Comparison of ENCODE assay signal across 15 cellular contexts in the genomic region with DNA sequence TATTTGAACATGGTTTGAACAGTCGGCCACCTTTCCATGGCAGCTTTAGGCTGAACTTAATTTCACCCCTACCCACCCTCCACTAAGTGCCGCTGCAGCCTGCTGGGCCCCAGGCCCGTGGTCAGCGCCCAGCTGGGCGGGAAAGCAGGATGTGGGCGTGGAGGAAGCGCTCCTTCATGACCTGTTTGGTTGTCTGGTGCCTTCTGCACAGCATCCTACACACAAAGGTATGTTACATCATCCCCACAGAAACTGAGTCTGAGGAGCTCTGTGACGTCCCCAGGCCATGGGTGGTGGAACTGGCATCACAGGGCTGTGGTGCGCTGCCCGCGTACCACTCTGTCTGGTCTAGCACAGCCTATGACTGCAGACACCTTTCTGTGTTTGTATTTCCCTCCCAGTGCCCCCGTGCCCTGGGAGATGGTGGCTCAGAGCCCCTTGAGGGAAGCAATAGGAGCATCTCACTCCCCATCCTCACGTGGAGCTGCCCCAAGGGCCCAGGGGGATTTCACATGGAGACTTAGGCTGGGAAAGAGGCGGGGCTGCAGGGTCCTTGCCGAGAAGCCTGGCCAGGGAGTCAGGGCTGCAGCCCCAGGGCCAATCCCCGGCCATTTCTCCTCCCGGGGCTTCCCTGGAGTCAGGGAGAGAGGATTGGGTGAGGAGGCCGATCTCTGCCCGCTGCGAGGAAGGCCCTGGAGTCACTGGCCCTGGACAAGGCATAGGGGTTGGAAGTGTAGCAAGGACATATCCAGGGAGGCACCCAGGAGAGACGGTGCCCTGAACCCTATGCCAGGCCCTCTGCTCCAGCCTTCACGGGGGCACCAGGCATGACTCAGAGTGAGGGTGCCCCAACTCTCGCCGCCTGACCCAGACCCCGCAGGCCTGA. TPM values are rescaled to one million over a fixed set of nuclear protein-coding genes. Genes with fewer than 3 reads are reported as not detected.
A peak's percentile ranks its signal among the peaks of the same experiment; 100 is the strongest.
DNase-seq lines count a peak whose midpoint lies in the region.
"Had no signal": no experiment of that assay in that cellular context is flagged by ENCODE, and none has a peak within 500 bp of the region (broad histone marks: within the 10 kb centered on the region; RNA-seq: fewer than 3 reads in every experiment).

No MANE protein-coding gene starts in this region.

- no peaks in the 10 kb centered on the region for H3K27me3 ChIP-seq in HAP-1 (ENCODE audit: low read depth)
- H3K27me3 ChIP-seq in H7 (ENCODE audit: control insufficient read depth, insufficient read depth, low read length), result no peaks in the 10 kb centered on the region
- H3K27me3 ChIP-seq: heart right ventricle, transverse colon had no signal

- H3K4me3 ChIP-seq in HAP-1, result no peak overlapping the region
- no peak overlapping the region for H3K4me3 ChIP-seq in H7 (ENCODE audit: insufficient read depth, low read depth, low read length)
- H3K4me3 ChIP-seq: heart right ventricle, psoas muscle, transverse colon had no signal

- no peaks in the 10 kb centered on the region for H3K36me3 ChIP-seq in HAP-1 (replicated peaks)
- no peaks in the 10 kb centered on the region for H3K36me3 ChIP-seq in H7 (replicated peaks; ENCODE audit: control insufficient read depth, insufficient read depth, low read length)
- H3K36me3 ChIP-seq: transverse colon had no signal

- peak; percentile 54 for DNase-seq in activated CD8-positive, alpha-beta memory T cell treated with anti-CD3 and anti-CD28 coated beads, Interleukin-2, amount 50 U/mL, for 48 hours
- DNase-seq in activated CD8-positive, alpha-beta memory T cell treated with anti-CD3 and anti-CD28 coated beads, Interleukin-2, amount 50 U/mL, for 4 hours, result no peak
- DNase-seq in activated CD4-positive, alpha-beta T cell treated with anti-CD3 and anti-CD28 coated beads for 48 hours, result peak; percentile 30
- peak; percentile 68 for DNase-seq in central memory CD4-positive, alpha-beta T cell
- peak in 2 of 3 experiments; percentile 15 to 17 for DNase-seq in stimulated activated CD4-positive, alpha-beta T cell treated with anti-CD3 and anti-CD28 coated beads, TNF-alpha, amount 100 ng/mL, for 24 hours (ENCODE audit: low read depth in 3 of 3)
- DNase-seq in HAP-1 (ENCODE audit: low spot score in 2 of 2) (no peak), H7 (no peak), NCI-H774 (lab: John Stamatoyannopoulos, UW) (no peak)
- DNase-seq: activated CD4-positive, CD25-positive, alpha-beta regulatory T cell; DMS53; heart right ventricle; mammary epithelial cell; psoas muscle; transverse colon had no signal

- H3K9me3 ChIP-seq in HAP-1, result no peaks in the 10 kb centered on the region
- H3K9me3 ChIP-seq: heart right ventricle, psoas muscle, transverse colon had no signal

- in situ Hi-C loops in HAP-1 (cut with MboI; ENCODE audit: low sequenced_read_pairs), result no loop called here

- H3K4me1 ChIP-seq in HAP-1, result no peaks in the 10 kb centered on the region
- H3K4me1 ChIP-seq: psoas muscle, transverse colon had no signal

RNA-seq across cellular contexts. Expression of a gene that starts 37.5 kb away (rescaled TPM):
- total RNA-seq in H7 (2014; rRNA removed; shearing (Covaris generic)), result 20.3 and 25.1 TPM in 2 replicates
- total RNA-seq: A673 had no signal

Comparison
In these comparisons a context has a peak if more than half of its experiments do, and no peak if none do; other contexts are left out.
1. DNase-seq: peak in activated CD8-positive, alpha-beta memory T cell treated with anti-CD3 and anti-CD28 coated beads, Interleukin-2, amount 50 U/mL, for 48 hours (single experiment), activated CD4-positive, alpha-beta T cell treated with anti-CD3 and anti-CD28 coated beads for 48 hours (single experiment), central memory CD4-positive, alpha-beta T cell (single experiment) and stimulated activated CD4-positive, alpha-beta T cell treated with anti-CD3 and anti-CD28 coated beads, TNF-alpha, amount 100 ng/mL, for 24 hours (2 of 3); none in activated CD8-positive, alpha-beta memory T cell treated with anti-CD3 and anti-CD28 coated beads, Interleukin-2, amount 50 U/mL, for 4 hours (single experiment), HAP-1 (0 of 2), H7 (single experiment) and NCI-H774 (single experiment).